ENCODE assay signal across 27 cellular contexts in genomic region chr4:102339018-102339417, GRCh38.
"Had no signal": no experiment of that assay in that cellular context is flagged by ENCODE, and none has a peak within 500 bp of the region (broad histone marks: within the 10 kb centered on the region; RNA-seq: fewer than 3 reads in every experiment).

No MANE protein-coding gene starts in this region.

- H3K36me3 ChIP-seq: ascending aorta, esophagus squamous epithelium, left ventricle myocardium inferior, sigmoid colon, tibial nerve had no signal

- H3K9me3 ChIP-seq: ascending aorta, esophagus squamous epithelium, left ventricle myocardium inferior, psoas muscle, sigmoid colon, tibial nerve had no signal

- FAIRE-seq: endothelial cell of umbilical vein, frontal cortex, urothelium cell line had no signal

- ATAC-seq: activated CD4-positive, CD25-positive, alpha-beta regulatory T cell treated with anti-CD3 and anti-CD28 coated beads, Interleukin-2, amount 50 U/mL, for 24 hours; psoas muscle; T-helper 17 cell had no signal

- DNase-seq: activated CD4-positive, alpha-beta T cell treated with anti-CD3 and anti-CD28 coated beads for 48 hours; activated CD4-positive, alpha-beta T cell treated with anti-CD3 and anti-CD28 coated beads, Interleukin-2, amount 50 U/mL, for 48 hours; activated CD8-positive, alpha-beta memory T cell treated with anti-CD3 and anti-CD28 coated beads for 24 hours; activated effector memory CD4-positive, alpha-beta T cell treated with anti-CD3 and anti-CD28 coated beads, Interleukin-2, amount 50 U/mL, for 16 hours; activated naive CD4-positive, alpha-beta T cell treated with anti-CD3 and anti-CD28 coated beads for 36 hours; activated naive CD8-positive, alpha-beta T cell treated with anti-CD3 and anti-CD28 coated beads for 36 hours; dorsolateral prefrontal cortex; effector memory CD4-positive, alpha-beta T cell; esophagus squamous epithelium; left ventricle myocardium inferior; naive B cell; psoas muscle; sigmoid colon; stimulated activated naive CD4-positive, alpha-beta T cell; T-helper 17 cell; T1000; WERI-Rb-1 had no signal

- H2AFZ ChIP-seq: parathyroid adenoma had no signal

- H3K27me3 ChIP-seq: ascending aorta, dorsolateral prefrontal cortex, esophagus squamous epithelium, sigmoid colon, tibial nerve had no signal

- H3K4me1 ChIP-seq: psoas muscle had no signal

- H3K27ac Mint-ChIP-seq: activated naive CD4-positive, alpha-beta T cell treated with anti-CD3 and anti-CD28 coated beads for 36 hours; activated naive CD8-positive, alpha-beta T cell treated with anti-CD3 and anti-CD28 coated beads for 36 hours; brain; mesothelial cell of epicardium; naive B cell had no signal

- H3K27me3 Mint-ChIP-seq: activated naive CD8-positive, alpha-beta T cell treated with anti-CD3 and anti-CD28 coated beads for 36 hours; naive B cell; T-helper 17 cell had no signal

- H3K9ac ChIP-seq: parathyroid adenoma had no signal

- H3K9me3 Mint-ChIP-seq: activated naive CD4-positive, alpha-beta T cell treated with anti-CD3 and anti-CD28 coated beads for 36 hours; activated naive CD8-positive, alpha-beta T cell treated with anti-CD3 and anti-CD28 coated beads for 36 hours; brain; mesothelial cell of epicardium; naive B cell had no signal

- H3K4me3 Mint-ChIP-seq: activated naive CD4-positive, alpha-beta T cell treated with anti-CD3 and anti-CD28 coated beads for 36 hours; activated naive CD8-positive, alpha-beta T cell treated with anti-CD3 and anti-CD28 coated beads for 36 hours; brain; mesothelial cell of epicardium; naive B cell; T-helper 17 cell had no signal

- H3K27ac ChIP-seq: ascending aorta, coronary artery, dorsolateral prefrontal cortex, esophagus squamous epithelium, left ventricle myocardium inferior, parathyroid adenoma, psoas muscle, sigmoid colon, tibial nerve, WERI-Rb-1 had no signal

- H3K4me3 ChIP-seq: ascending aorta, coronary artery, dorsolateral prefrontal cortex, esophagus squamous epithelium, left ventricle myocardium inferior, psoas muscle, sigmoid colon, tibial nerve had no signal

- H3K79me2 ChIP-seq: parathyroid adenoma had no signal

- H3K36me3 Mint-ChIP-seq: brain, mesothelial cell of epicardium had no signal
